Comparison of ENCODE assay signal across 30 cellular contexts in genomic region chr15:63367390-63367789, GRCh38. TPM values are rescaled to one million over a fixed set of nuclear protein-coding genes. Genes with fewer than 3 reads are reported as not detected.
DNase-seq lines count a peak whose midpoint lies in the region; ATAC-seq, FAIRE-seq and TF ChIP-seq lines count a peak whose summit lies in the region.
"Had no signal": no experiment of that assay in that cellular context is flagged by ENCODE, and none has a peak within 500 bp of the region (broad histone marks: within the 10 kb centered on the region; RNA-seq: fewer than 3 reads in every experiment).

No MANE protein-coding gene starts in this region.

- no peaks in the 10 kb centered on the region for H3K9me1 ChIP-seq in keratinocyte (ENCODE audit: control insufficient read depth, extremely low read depth, insufficient read depth, low read length)

- peaks cover 8% of the 10 kb centered on the region for H3K27me3 Mint-ChIP-seq in activated T-cell treated with anti-CD3 and anti-CD28 coated beads, Interleukin-2, amount 50 U/mL, for 72 hours (ENCODE audit: low read depth)
- H3K27me3 Mint-ChIP-seq: activated CD4-positive, alpha-beta T cell treated with anti-CD3 and anti-CD28 coated beads for 36 hours; stimulated activated memory B cell treated with anti-CD40 and anti-IgM and Interleukin-4, amounts not matched to agents 10 μg/mL and 1 μg/mL and 100 μg/mL, for 72 hours had no signal

- no peaks in the 10 kb centered on the region for H3K36me3 ChIP-seq in H7 (replicated peaks; ENCODE audit: control insufficient read depth, insufficient read depth, low read length)
- H3K36me3 ChIP-seq in bronchial epithelial cell (ENCODE audit: control insufficient read depth, insufficient read depth, low read length): peaks cover 11% of the 10 kb centered on the region
- peaks cover 13 to 22% of the 10 kb centered on the region in 2 experiments for H3K36me3 ChIP-seq in keratinocyte (ENCODE audit: control insufficient read depth in 2 of 2, extremely low read depth in 1 of 2, insufficient read depth in 2 of 2, low read length in 2 of 2)
- no peaks in the 10 kb centered on the region for H3K36me3 ChIP-seq in suprapubic skin
- H3K36me3 ChIP-seq: right atrium auricular region, spleen, thyroid gland had no signal

- H3K4me2 ChIP-seq in keratinocyte (ENCODE audit: control insufficient read depth, extremely low read depth, insufficient read depth, low read depth, low read length): peak overlapping the region; percentile 17

- H3K4me3 Mint-ChIP-seq in activated T-cell treated with anti-CD3 and anti-CD28 coated beads, Interleukin-2, amount 50 U/mL, for 72 hours: no peak overlapping the region
- H3K4me3 Mint-ChIP-seq: activated CD4-positive, alpha-beta T cell treated with anti-CD3 and anti-CD28 coated beads for 36 hours; activated naive CD4-positive, alpha-beta T cell treated with anti-CD3 and anti-CD28 coated beads, Interleukin-2, amount 10 ng/mL, durations not matched to agents 7 days and 5 days; CD8-positive, alpha-beta T cell; endodermal cell; natural killer cell treated with Interleukin-12 subunit alpha and Interleukin-12 subunit beta and Interleukin-15 and Interleukin-18, amount 100 ng/mL, for 72 hours; stimulated activated memory B cell treated with anti-CD40 and anti-IgM and Interleukin-4, amounts not matched to agents 10 μg/mL and 1 μg/mL and 100 μg/mL, for 72 hours had no signal

- TF ChIP-seq CTCF in bronchial epithelial cell (IDR thresholded peaks at IDR 0.05; ENCODE audit: insufficient read depth, low read length, severe bottlenecking) (no peak), keratinocyte (optimal IDR thresholded peaks at IDR 0.05 in 1 of 3, IDR thresholded peaks at IDR 0.05 in 1 of 3, conservative IDR thresholded peaks at IDR 0.05 in 1 of 3; ENCODE audit: extremely low read depth in 1 of 3, insufficient read depth in 2 of 3, low read length in 3 of 3) (no peak), suprapubic skin (IDR thresholded peaks at IDR 0.05) (no peak)

- H3K9me3 ChIP-seq in keratinocyte (ENCODE audit: control insufficient read depth, low read depth, low read length) (no peaks in the 10 kb centered on the region), suprapubic skin (no peaks in the 10 kb centered on the region)
- H3K9me3 ChIP-seq: right atrium auricular region, spleen, thyroid gland had no signal

- H3K4me1 ChIP-seq in keratinocyte (ENCODE audit: control insufficient read depth, extremely low read depth, insufficient read depth, low read length) (peaks cover 46% of the 10 kb centered on the region), suprapubic skin (peaks cover 72% of the 10 kb centered on the region)

- no peak overlapping the region for H3K9ac ChIP-seq in keratinocyte (ENCODE audit: control insufficient read depth, extremely low read depth, insufficient read depth, low read length)

- H3K79me2 ChIP-seq in keratinocyte (ENCODE audit: control insufficient read depth, insufficient read depth, low read length): no peaks in the 10 kb centered on the region

- dilution Hi-C loops in keratinocyte (cut with MboI; ENCODE audit: extremely low pct_ligation_motif_present, low sequenced_read_pairs): no loop called here

- H3K36me3 Mint-ChIP-seq in activated T-cell treated with anti-CD3 and anti-CD28 coated beads, Interleukin-2, amount 50 U/mL, for 72 hours (ENCODE audit: insufficient read depth in 2 of 2): no peaks in the 10 kb centered on the region
- H3K36me3 Mint-ChIP-seq: activated naive CD4-positive, alpha-beta T cell treated with anti-CD3 and anti-CD28 coated beads, Interleukin-2, amount 10 ng/mL, durations not matched to agents 7 days and 5 days; CD8-positive, alpha-beta T cell; natural killer cell treated with Interleukin-12 subunit alpha and Interleukin-12 subunit beta and Interleukin-15 and Interleukin-18, amount 100 ng/mL, for 72 hours; stimulated activated memory B cell treated with anti-CD40 and anti-IgM and Interleukin-4, amounts not matched to agents 10 μg/mL and 1 μg/mL and 100 μg/mL, for 72 hours had no signal

- WGBS in suprapubic skin: 54% methylated on average over 2 of the region's 2 CpGs

- FAIRE-seq in bronchial epithelial cell (lab: Jason Lieb, UNC): no peak
- FAIRE-seq in keratinocyte (lab: Jason Lieb, UNC): peak; percentile 13
- FAIRE-seq: GM18507, H54 had no signal

- TF ChIP-seq POLR2A in suprapubic skin (IDR thresholded peaks at IDR 0.05): no peak

- no peaks in the 10 kb centered on the region for H4K20me1 ChIP-seq in keratinocyte (ENCODE audit: control insufficient read depth, extremely low read depth, insufficient read depth, low read length)

- DNase-seq in H7 (peak; percentile 6), bronchial epithelial cell (ENCODE audit: low read depth) (peak; percentile 90), keratinocyte (ENCODE audit: low read depth, low spot score) (no peak), suprapubic skin (ENCODE audit: low spot score in 2 of 2) (no peak), NCI-H1092 (lab: John Stamatoyannopoulos, UW) (no peak)
- DNase-seq in stimulated activated CD8-positive, alpha-beta memory T cell treated with anti-CD3 and anti-CD28 coated beads, Interleukin-4, amount 100 ng/mL, for 48 hours: no peak
- no peak for DNase-seq in activated T-cell treated with anti-CD3 and anti-CD28 coated beads, Interleukin-2, amount 50 U/mL, for 72 hours
- DNase-seq: activated CD4-positive, alpha-beta T cell treated with anti-CD3 and anti-CD28 coated beads for 36 hours; activated naive CD4-positive, alpha-beta T cell treated with anti-CD3 and anti-CD28 coated beads, Interleukin-2, amount 10 ng/mL, durations not matched to agents 7 days and 5 days; activated T-cell treated with anti-CD3 and anti-CD28 coated beads, Interleukin-2, amount 50 U/mL, for 48 hours; amniotic stem cell; CD8-positive, alpha-beta T cell; cortex of kidney; endodermal cell; GDM1; head of caudate nucleus; midbrain; NCI-H187; NCI-H526 treated with DMSO at 0.1 percent for 48 hours; RPMI8226; spleen; stimulated activated CD4-positive, alpha-beta T cell treated with anti-CD3 and anti-CD28 coated beads, Interleukin-2, amount 100 ng/mL, for 48 hours; T-helper 2 cell; thyroid gland had no signal

- peaks cover 17% of the 10 kb centered on the region for H3K4me1 Mint-ChIP-seq in activated T-cell treated with anti-CD3 and anti-CD28 coated beads, Interleukin-2, amount 50 U/mL, for 72 hours (ENCODE audit: low read depth)
- H3K4me1 Mint-ChIP-seq: activated naive CD4-positive, alpha-beta T cell treated with anti-CD3 and anti-CD28 coated beads, Interleukin-2, amount 10 ng/mL, durations not matched to agents 7 days and 5 days had no signal

- no peak overlapping the region for H3K4me3 ChIP-seq in H7 (ENCODE audit: insufficient read depth, low read depth, low read length)
- no peak overlapping the region for H3K4me3 ChIP-seq in bronchial epithelial cell (ENCODE audit: low read depth, low read length)
- no peak overlapping the region for H3K4me3 ChIP-seq in keratinocyte (ENCODE audit: control insufficient read depth in 2 of 3, extremely low read depth in 1 of 3, insufficient read depth in 2 of 3, low read depth in 1 of 3, low read length in 3 of 3)
- H3K4me3 ChIP-seq in suprapubic skin: no peak overlapping the region
- H3K4me3 ChIP-seq: right atrium auricular region, SK-N-MC, spleen, thyroid gland had no signal

- no peak for ATAC-seq in activated T-cell treated with anti-CD3 and anti-CD28 coated beads, Interleukin-2, amount 50 U/mL, for 72 hours (replicated peaks in 1 of 2)
- ATAC-seq: activated CD4-positive, alpha-beta T cell treated with anti-CD3 and anti-CD28 coated beads for 36 hours; CD8-positive, alpha-beta T cell; natural killer cell treated with Interleukin-12 subunit alpha and Interleukin-12 subunit beta and Interleukin-15 and Interleukin-18, amount 100 ng/mL, for 72 hours; stimulated activated memory B cell treated with anti-CD40 and anti-IgM and Interleukin-4, amounts not matched to agents 10 μg/mL and 1 μg/mL and 100 μg/mL, for 72 hours had no signal

- no peak overlapping the region for H2AFZ ChIP-seq in keratinocyte (ENCODE audit: control insufficient read depth, low read length)

- H3K27ac ChIP-seq in keratinocyte (ENCODE audit: control insufficient read depth, insufficient read depth, low read length) (peak overlapping the region; percentile 50), suprapubic skin (peak overlapping the region; percentile 81)
- H3K27ac ChIP-seq: right atrium auricular region, SK-N-MC, spleen, thyroid gland had no signal

- TF ChIP-seq EP300 in suprapubic skin (IDR thresholded peaks at IDR 0.05): no peak

- no peaks in the 10 kb centered on the region for H3K27me3 ChIP-seq in H7 (ENCODE audit: control insufficient read depth, insufficient read depth, low read length)
- H3K27me3 ChIP-seq in bronchial epithelial cell (ENCODE audit: control insufficient read depth, insufficient read depth, low read length): no peaks in the 10 kb centered on the region
- H3K27me3 ChIP-seq in keratinocyte (ENCODE audit: control insufficient read depth, extremely low read depth, insufficient read depth, low read length): no peaks in the 10 kb centered on the region
- H3K27me3 ChIP-seq in suprapubic skin: no peaks in the 10 kb centered on the region
- H3K27me3 ChIP-seq: right atrium auricular region, spleen, thyroid gland had no signal

- H3K9me3 Mint-ChIP-seq in activated T-cell treated with anti-CD3 and anti-CD28 coated beads, Interleukin-2, amount 50 U/mL, for 72 hours: no peaks in the 10 kb centered on the region
- H3K9me3 Mint-ChIP-seq: activated naive CD4-positive, alpha-beta T cell treated with anti-CD3 and anti-CD28 coated beads, Interleukin-2, amount 10 ng/mL, durations not matched to agents 7 days and 5 days; CD8-positive, alpha-beta T cell; endodermal cell; natural killer cell treated with Interleukin-12 subunit alpha and Interleukin-12 subunit beta and Interleukin-15 and Interleukin-18, amount 100 ng/mL, for 72 hours; stimulated activated memory B cell treated with anti-CD40 and anti-IgM and Interleukin-4, amounts not matched to agents 10 μg/mL and 1 μg/mL and 100 μg/mL, for 72 hours had no signal

- no peak overlapping the region for H3K27ac Mint-ChIP-seq in activated T-cell treated with anti-CD3 and anti-CD28 coated beads, Interleukin-2, amount 50 U/mL, for 72 hours
- H3K27ac Mint-ChIP-seq: activated CD4-positive, alpha-beta T cell treated with anti-CD3 and anti-CD28 coated beads for 36 hours; activated naive CD4-positive, alpha-beta T cell treated with anti-CD3 and anti-CD28 coated beads, Interleukin-2, amount 10 ng/mL, durations not matched to agents 7 days and 5 days; CD8-positive, alpha-beta T cell; endodermal cell; natural killer cell treated with Interleukin-12 subunit alpha and Interleukin-12 subunit beta and Interleukin-15 and Interleukin-18, amount 100 ng/mL, for 72 hours; stimulated activated memory B cell treated with anti-CD40 and anti-IgM and Interleukin-4, amounts not matched to agents 10 μg/mL and 1 μg/mL and 100 μg/mL, for 72 hours had no signal

RNA-seq across cellular contexts. Expression of gene CA12, which starts 14.3 kb away (rescaled TPM):
- 0.70 and 1.9 TPM in 2 replicates for total RNA-seq in H7 (2014; rRNA removed; shearing (Covaris generic))
- total RNA-seq in bronchial epithelial cell (44.0 TPM in 2 replicates), suprapubic skin (100 to 1,000 TPM; 292 to 338 (median 317) TPM)
- 101 to 220 TPM (median 158 TPM) in 3 replicates for polyA plus RNA-seq in keratinocyte
- polyA plus RNA-seq in keratinocyte (2011; ENCODE audit: low read depth): 45.2 TPM
- 52.6 and 62.1 TPM in 2 replicates for polyA plus RNA-seq in keratinocyte (2011; cell fraction: cytosol; rRNA removed)
- 202 and 203 TPM in 2 replicates for polyA plus RNA-seq in keratinocyte (2011; cell fraction: nucleus; rRNA removed)
- 78.2 and 80.9 TPM in 2 replicates for polyA plus RNA-seq in keratinocyte (2012; ENCODE audit: low replicate concordance)
- 71.9 to 160 TPM (median 122 TPM) in 3 replicates for polyA minus RNA-seq in keratinocyte
- polyA minus RNA-seq in keratinocyte (2011; cell fraction: cytosol; rRNA and poly(A)+ RNA removed): 91.3 TPM
- polyA minus RNA-seq in keratinocyte (2011; cell fraction: nucleus; rRNA and poly(A)+ RNA removed): 234 and 311 TPM in 2 replicates
- total RNA-seq in activated T-cell treated with anti-CD3 and anti-CD28 coated beads, Interleukin-2, amount 50 U/mL, for 72 hours: 1 to 10 TPM in 1 of 2 donors, under 1 TPM in 1; 0.55 to 2.4 TPM
- total RNA-seq: CD8-positive, alpha-beta T cell; natural killer cell treated with Interleukin-12 subunit alpha and Interleukin-12 subunit beta and Interleukin-15 and Interleukin-18, amount 100 ng/mL, for 72 hours had no signal

Comparison
In these comparisons a context has a peak if more than half of its experiments do, and no peak if none do; other contexts are left out.
1. DNase-seq: peak in H7 (single experiment) and bronchial epithelial cell (single experiment); none in keratinocyte (single experiment), suprapubic skin (0 of 2), NCI-H1092 (single experiment), stimulated activated CD8-positive, alpha-beta memory T cell treated with anti-CD3 and anti-CD28 coated beads, Interleukin-4, amount 100 ng/mL, for 48 hours (single experiment) and activated T-cell treated with anti-CD3 and anti-CD28 coated beads, Interleukin-2, amount 50 U/mL, for 72 hours (0 of 2).
2. RNA of gene CA12, which starts 14.3 kb away (total RNA-seq): 292 to 338 TPM in suprapubic skin and 44.0 TPM in bronchial epithelial cell; 0.55 to 2.4 TPM in activated T-cell treated with anti-CD3 and anti-CD28 coated beads, Interleukin-2, amount 50 U/mL, for 72 hours and 0.70 to 1.9 TPM in H7; every median in the first group is over 10 times any median in the second.